Comparison of ENCODE assay signal across 1 cellular context in genomic region chr11:59427068-59427382, GRCh38.
TF ChIP-seq lines count a peak whose summit lies in the region.

No MANE protein-coding gene starts in this region.

TF ChIP-seq in WTC11, 78 proteins besides CTCF, POLR2A, EP300 and RAD21 (continued from another document):
- TF ChIP-seq FOXP4 (CRISPR knock-in tag; IDR thresholded peaks at IDR 0.05) (no peak), PREB (CRISPR knock-in tag; IDR thresholded peaks at IDR 0.05; ENCODE audit: borderline replicate concordance) (no peak), STAT6 (CRISPR knock-in tag; conservative IDR thresholded peaks at IDR 0.05; ENCODE audit: low read depth) (no peak), EMX1 (CRISPR knock-in tag; IDR thresholded peaks at IDR 0.05) (no peak), GTF2I (CRISPR knock-in tag; conservative IDR thresholded peaks at IDR 0.05) (no peak)
